In genomic region chr17:64148699-64149098, GRCh38 we compare ENCODE assay signal across 1 cellular context.
TF ChIP-seq lines count a peak whose summit lies in the region.

No MANE protein-coding gene starts in this region.

TF ChIP-seq in GM12878, 131 proteins besides CTCF, POLR2A, EP300 and RAD21 (continued from another document):
- TF ChIP-seq GABPA (IDR thresholded peaks at IDR 0.05; ENCODE audit: low read depth) = no peak
- TF ChIP-seq FOXM1 (IDR thresholded peaks at IDR 0.05; ENCODE audit: low read depth, low read length) = no peak
- TF ChIP-seq USF1 (IDR thresholded peaks at IDR 0.05; ENCODE audit: borderline replicate concordance, extremely low read length, insufficient read depth, low read depth, low read length) = no peak
- TF ChIP-seq PAX5 (IDR thresholded peaks at IDR 0.05; ENCODE audit: borderline replicate concordance, low read depth, low read length) = no peak
- no peak for TF ChIP-seq CBX5 (IDR thresholded peaks at IDR 0.05; ENCODE audit: low read depth)
- TF ChIP-seq TAF1 (IDR thresholded peaks at IDR 0.05; ENCODE audit: borderline replicate concordance, low read depth, low read length) = no peak
- no peak for TF ChIP-seq TCF12 (IDR thresholded peaks at IDR 0.05; ENCODE audit: low read depth, low read length)
- TF ChIP-seq, protein P1, sequence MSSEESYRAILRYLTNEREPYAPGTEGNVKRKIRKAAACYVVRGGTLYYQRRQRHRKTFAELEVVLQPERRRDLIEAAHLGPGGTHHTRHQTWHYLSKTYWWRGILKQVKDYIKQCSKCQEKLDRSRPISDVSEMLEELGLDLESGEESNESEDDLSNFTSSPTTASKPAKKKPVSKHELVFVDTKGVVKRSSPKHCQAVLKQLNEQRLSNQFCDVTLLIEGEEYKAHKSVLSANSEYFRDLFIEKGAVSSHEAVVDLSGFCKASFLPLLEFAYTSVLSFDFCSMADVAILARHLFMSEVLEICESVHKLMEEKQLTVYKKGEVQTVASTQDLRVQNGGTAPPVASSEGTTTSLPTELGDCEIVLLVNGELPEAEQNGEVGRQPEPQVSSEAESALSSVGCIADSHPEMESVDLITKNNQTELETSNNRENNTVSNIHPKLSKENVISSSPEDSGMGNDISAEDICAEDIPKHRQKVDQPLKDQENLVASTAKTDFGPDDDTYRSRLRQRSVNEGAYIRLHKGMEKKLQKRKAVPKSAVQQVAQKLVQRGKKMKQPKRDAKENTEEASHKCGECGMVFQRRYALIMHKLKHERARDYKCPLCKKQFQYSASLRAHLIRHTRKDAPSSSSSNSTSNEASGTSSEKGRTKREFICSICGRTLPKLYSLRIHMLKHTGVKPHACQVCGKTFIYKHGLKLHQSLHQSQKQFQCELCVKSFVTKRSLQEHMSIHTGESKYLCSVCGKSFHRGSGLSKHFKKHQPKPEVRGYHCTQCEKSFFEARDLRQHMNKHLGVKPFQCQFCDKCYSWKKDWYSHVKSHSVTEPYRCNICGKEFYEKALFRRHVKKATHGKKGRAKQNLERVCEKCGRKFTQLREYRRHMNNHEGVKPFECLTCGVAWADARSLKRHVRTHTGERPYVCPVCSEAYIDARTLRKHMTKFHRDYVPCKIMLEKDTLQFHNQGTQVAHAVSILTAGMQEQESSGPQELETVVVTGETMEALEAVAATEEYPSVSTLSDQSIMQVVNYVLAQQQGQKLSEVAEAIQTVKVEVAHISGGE (CRISPR knock-in tag; IDR thresholded peaks at IDR 0.05) = no peak
- TF ChIP-seq, protein P2, sequence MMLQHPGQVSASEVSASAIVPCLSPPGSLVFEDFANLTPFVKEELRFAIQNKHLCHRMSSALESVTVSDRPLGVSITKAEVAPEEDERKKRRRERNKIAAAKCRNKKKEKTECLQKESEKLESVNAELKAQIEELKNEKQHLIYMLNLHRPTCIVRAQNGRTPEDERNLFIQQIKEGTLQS (IDR thresholded peaks at IDR 0.05; ENCODE audit: borderline replicate concordance, extremely low read depth, low read depth, low read length) = no peak
- no peak for TF ChIP-seq SPI1 (IDR thresholded peaks at IDR 0.05; ENCODE audit: borderline replicate concordance, insufficient read depth, low read depth, low read length)
- TF ChIP-seq, protein P3, sequence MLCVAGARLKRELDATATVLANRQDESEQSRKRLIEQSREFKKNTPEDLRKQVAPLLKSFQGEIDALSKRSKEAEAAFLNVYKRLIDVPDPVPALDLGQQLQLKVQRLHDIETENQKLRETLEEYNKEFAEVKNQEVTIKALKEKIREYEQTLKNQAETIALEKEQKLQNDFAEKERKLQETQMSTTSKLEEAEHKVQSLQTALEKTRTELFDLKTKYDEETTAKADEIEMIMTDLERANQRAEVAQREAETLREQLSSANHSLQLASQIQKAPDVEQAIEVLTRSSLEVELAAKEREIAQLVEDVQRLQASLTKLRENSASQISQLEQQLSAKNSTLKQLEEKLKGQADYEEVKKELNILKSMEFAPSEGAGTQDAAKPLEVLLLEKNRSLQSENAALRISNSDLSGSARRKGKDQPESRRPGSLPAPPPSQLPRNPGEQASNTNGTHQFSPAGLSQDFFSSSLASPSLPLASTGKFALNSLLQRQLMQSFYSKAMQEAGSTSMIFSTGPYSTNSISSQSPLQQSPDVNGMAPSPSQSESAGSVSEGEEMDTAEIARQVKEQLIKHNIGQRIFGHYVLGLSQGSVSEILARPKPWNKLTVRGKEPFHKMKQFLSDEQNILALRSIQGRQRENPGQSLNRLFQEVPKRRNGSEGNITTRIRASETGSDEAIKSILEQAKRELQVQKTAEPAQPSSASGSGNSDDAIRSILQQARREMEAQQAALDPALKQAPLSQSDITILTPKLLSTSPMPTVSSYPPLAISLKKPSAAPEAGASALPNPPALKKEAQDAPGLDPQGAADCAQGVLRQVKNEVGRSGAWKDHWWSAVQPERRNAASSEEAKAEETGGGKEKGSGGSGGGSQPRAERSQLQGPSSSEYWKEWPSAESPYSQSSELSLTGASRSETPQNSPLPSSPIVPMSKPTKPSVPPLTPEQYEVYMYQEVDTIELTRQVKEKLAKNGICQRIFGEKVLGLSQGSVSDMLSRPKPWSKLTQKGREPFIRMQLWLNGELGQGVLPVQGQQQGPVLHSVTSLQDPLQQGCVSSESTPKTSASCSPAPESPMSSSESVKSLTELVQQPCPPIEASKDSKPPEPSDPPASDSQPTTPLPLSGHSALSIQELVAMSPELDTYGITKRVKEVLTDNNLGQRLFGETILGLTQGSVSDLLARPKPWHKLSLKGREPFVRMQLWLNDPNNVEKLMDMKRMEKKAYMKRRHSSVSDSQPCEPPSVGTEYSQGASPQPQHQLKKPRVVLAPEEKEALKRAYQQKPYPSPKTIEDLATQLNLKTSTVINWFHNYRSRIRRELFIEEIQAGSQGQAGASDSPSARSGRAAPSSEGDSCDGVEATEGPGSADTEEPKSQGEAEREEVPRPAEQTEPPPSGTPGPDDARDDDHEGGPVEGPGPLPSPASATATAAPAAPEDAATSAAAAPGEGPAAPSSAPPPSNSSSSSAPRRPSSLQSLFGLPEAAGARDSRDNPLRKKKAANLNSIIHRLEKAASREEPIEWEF (IDR thresholded peaks at IDR 0.05; ENCODE audit: insufficient replicate concordance, low read depth, low read length) = no peak
- TF ChIP-seq BMI1 (IDR thresholded peaks at IDR 0.05; ENCODE audit: borderline replicate concordance) = no peak
- TF ChIP-seq, protein P4, sequence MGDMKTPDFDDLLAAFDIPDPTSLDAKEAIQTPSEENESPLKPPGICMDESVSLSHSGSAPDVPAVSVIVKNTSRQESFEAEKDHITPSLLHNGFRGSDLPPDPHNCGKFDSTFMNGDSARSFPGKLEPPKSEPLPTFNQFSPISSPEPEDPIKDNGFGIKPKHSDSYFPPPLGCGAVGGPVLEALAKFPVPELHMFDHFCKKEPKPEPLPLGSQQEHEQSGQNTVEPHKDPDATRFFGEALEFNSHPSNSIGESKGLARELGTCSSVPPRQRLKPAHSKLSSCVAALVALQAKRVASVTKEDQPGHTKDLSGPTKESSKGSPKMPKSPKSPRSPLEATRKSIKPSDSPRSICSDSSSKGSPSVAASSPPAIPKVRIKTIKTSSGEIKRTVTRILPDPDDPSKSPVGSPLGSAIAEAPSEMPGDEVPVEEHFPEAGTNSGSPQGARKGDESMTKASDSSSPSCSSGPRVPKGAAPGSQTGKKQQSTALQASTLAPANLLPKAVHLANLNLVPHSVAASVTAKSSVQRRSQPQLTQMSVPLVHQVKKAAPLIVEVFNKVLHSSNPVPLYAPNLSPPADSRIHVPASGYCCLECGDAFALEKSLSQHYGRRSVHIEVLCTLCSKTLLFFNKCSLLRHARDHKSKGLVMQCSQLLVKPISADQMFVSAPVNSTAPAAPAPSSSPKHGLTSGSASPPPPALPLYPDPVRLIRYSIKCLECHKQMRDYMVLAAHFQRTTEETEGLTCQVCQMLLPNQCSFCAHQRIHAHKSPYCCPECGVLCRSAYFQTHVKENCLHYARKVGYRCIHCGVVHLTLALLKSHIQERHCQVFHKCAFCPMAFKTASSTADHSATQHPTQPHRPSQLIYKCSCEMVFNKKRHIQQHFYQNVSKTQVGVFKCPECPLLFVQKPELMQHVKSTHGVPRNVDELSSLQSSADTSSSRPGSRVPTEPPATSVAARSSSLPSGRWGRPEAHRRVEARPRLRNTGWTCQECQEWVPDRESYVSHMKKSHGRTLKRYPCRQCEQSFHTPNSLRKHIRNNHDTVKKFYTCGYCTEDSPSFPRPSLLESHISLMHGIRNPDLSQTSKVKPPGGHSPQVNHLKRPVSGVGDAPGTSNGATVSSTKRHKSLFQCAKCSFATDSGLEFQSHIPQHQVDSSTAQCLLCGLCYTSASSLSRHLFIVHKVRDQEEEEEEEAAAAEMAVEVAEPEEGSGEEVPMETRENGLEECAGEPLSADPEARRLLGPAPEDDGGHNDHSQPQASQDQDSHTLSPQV (IDR thresholded peaks at IDR 0.05) = no peak
- TF ChIP-seq, protein P5, sequence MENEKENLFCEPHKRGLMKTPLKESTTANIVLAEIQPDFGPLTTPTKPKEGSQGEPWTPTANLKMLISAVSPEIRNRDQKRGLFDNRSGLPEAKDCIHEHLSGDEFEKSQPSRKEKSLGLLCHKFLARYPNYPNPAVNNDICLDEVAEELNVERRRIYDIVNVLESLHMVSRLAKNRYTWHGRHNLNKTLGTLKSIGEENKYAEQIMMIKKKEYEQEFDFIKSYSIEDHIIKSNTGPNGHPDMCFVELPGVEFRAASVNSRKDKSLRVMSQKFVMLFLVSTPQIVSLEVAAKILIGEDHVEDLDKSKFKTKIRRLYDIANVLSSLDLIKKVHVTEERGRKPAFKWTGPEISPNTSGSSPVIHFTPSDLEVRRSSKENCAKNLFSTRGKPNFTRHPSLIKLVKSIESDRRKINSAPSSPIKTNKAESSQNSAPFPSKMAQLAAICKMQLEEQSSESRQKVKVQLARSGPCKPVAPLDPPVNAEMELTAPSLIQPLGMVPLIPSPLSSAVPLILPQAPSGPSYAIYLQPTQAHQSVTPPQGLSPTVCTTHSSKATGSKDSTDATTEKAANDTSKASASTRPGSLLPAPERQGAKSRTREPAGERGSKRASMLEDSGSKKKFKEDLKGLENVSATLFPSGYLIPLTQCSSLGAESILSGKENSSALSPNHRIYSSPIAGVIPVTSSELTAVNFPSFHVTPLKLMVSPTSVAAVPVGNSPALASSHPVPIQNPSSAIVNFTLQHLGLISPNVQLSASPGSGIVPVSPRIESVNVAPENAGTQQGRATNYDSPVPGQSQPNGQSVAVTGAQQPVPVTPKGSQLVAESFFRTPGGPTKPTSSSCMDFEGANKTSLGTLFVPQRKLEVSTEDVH (IDR thresholded peaks at IDR 0.05; ENCODE audit: low read depth, partially characterized antibody) = no peak
